In genomic region chr5:112711436-112711835, GRCh38 we compare ENCODE assay signal across 18 cellular contexts.
"Had no signal": no experiment of that assay in that cellular context is flagged by ENCODE, and none has a peak within 500 bp of the region (broad histone marks: within the 10 kb centered on the region; RNA-seq: fewer than 3 reads in every experiment).

No MANE protein-coding gene starts in this region.

- ATAC-seq: activated CD8-positive, alpha-beta memory T cell treated with anti-CD3 and anti-CD28 coated beads, Interleukin-2, amount 10 ng/mL, durations not matched to agents 7 days and 5 days; foreskin keratinocyte; left cardiac atrium; psoas muscle; sciatic nerve; stimulated activated memory B cell treated with anti-CD40 and anti-IgM and Interleukin-4, amounts not matched to agents 10 μg/mL and 1 μg/mL and 100 μg/mL, for 72 hours had no signal

- H3K9me3 ChIP-seq: psoas muscle, spleen had no signal

- H3K4me3 Mint-ChIP-seq: activated CD8-positive, alpha-beta memory T cell treated with anti-CD3 and anti-CD28 coated beads, Interleukin-2, amount 10 ng/mL, durations not matched to agents 7 days and 5 days; activated naive CD8-positive, alpha-beta T cell; activated T-cell treated with anti-CD3 and anti-CD28 coated beads, Interleukin-2, amount 50 U/mL, for 24 hours; immature natural killer cell; stimulated activated memory B cell treated with anti-CD40 and anti-IgM and Interleukin-4, amounts not matched to agents 10 μg/mL and 1 μg/mL and 100 μg/mL, for 72 hours had no signal

- H3K36me3 ChIP-seq: spleen had no signal

- H3K27ac Mint-ChIP-seq: activated CD8-positive, alpha-beta memory T cell treated with anti-CD3 and anti-CD28 coated beads, Interleukin-2, amount 10 ng/mL, durations not matched to agents 7 days and 5 days; activated naive CD8-positive, alpha-beta T cell; activated T-cell treated with anti-CD3 and anti-CD28 coated beads, Interleukin-2, amount 50 U/mL, for 24 hours; naive B cell; stimulated activated memory B cell treated with anti-CD40 and anti-IgM and Interleukin-4, amounts not matched to agents 10 μg/mL and 1 μg/mL and 100 μg/mL, for 72 hours had no signal

- H3K27me3 ChIP-seq: foreskin keratinocyte, spleen had no signal

- H3K27me3 Mint-ChIP-seq: activated CD8-positive, alpha-beta memory T cell treated with anti-CD3 and anti-CD28 coated beads, Interleukin-2, amount 10 ng/mL, durations not matched to agents 7 days and 5 days; activated naive CD8-positive, alpha-beta T cell; activated T-cell treated with anti-CD3 and anti-CD28 coated beads, Interleukin-2, amount 50 U/mL, for 24 hours; naive B cell; stimulated activated memory B cell treated with anti-CD40 and anti-IgM and Interleukin-4, amounts not matched to agents 10 μg/mL and 1 μg/mL and 100 μg/mL, for 72 hours had no signal

- H3K27ac ChIP-seq: foreskin keratinocyte, psoas muscle, spleen had no signal

- H3K9me3 Mint-ChIP-seq: activated T-cell treated with anti-CD3 and anti-CD28 coated beads, Interleukin-2, amount 50 U/mL, for 24 hours; immature natural killer cell; naive B cell; stimulated activated memory B cell treated with anti-CD40 and anti-IgM and Interleukin-4, amounts not matched to agents 10 μg/mL and 1 μg/mL and 100 μg/mL, for 72 hours had no signal

- H3K4me1 ChIP-seq: foreskin keratinocyte had no signal

- H3K4me3 ChIP-seq: lung, psoas muscle, spleen had no signal

- DNase-seq: activated CD4-positive, alpha-beta T cell treated with anti-CD3 and anti-CD28 coated beads, Interleukin-2, amount 50 U/mL, for 4 hours; activated CD8-positive, alpha-beta memory T cell treated with anti-CD3 and anti-CD28 coated beads, Interleukin-2, amount 10 ng/mL, durations not matched to agents 7 days and 5 days; activated effector memory CD4-positive, alpha-beta T cell treated with Interleukin-2 at 50 U/mL for 16 hours; activated T-cell treated with anti-CD3 and anti-CD28 coated beads, Interleukin-2, amount 50 U/mL, for 24 hours; amygdala; foreskin keratinocyte; immature natural killer cell; left cardiac atrium; naive B cell; psoas muscle; spleen; stimulated activated CD4-positive, alpha-beta T cell treated with anti-CD3 and anti-CD28 coated beads, Interleukin-1b, Interleukin-23, amount 100 ng/mL, for 48 hours; substantia nigra; trophoblast cell had no signal
